Comparison of ENCODE assay signal across 8 cellular contexts in genomic region chr17:7614422-7615264, GRCh38. TPM values are rescaled to one million over a fixed set of nuclear protein-coding genes. Genes with fewer than 3 reads are reported as not detected.
DNase-seq lines count a peak whose midpoint lies in the region; ATAC-seq, FAIRE-seq and TF ChIP-seq lines count a peak whose summit lies in the region.

Gene FXR2, minus strand, starts transcription at chr17:7614897. Its CDS starts 365 bp downstream, at chr17:7614532.

- H3K36me3 ChIP-seq in ES-I3 (ENCODE audit: insufficient read depth, low read length) (no peaks in the 10 kb centered on the region), Loucy (ENCODE audit: insufficient read depth, low read length) (no peaks in the 10 kb centered on the region)

- peak within 1 kb of the TSS; percentile 94 to 95 for H3K27ac Mint-ChIP-seq in natural killer cell

- H3K9me2 ChIP-seq in Loucy (replicated peaks; ENCODE audit: low read depth, low read length) = no peaks in the 10 kb centered on the region

- TF ChIP-seq CTCF in Loucy (conservative IDR thresholded peaks at IDR 0.05; ENCODE audit: low read length) (peak; percentile 57), fibroblast of mammary gland (conservative IDR thresholded peaks at IDR 0.05; ENCODE audit: control insufficient read depth, insufficient read depth, low read depth, low read length) (peak; percentile 60), natural killer cell (IDR thresholded peaks at IDR 0.05) (peak; percentile 51)

- no peaks in the 10 kb centered on the region for H3K36me3 Mint-ChIP-seq in natural killer cell

- no peaks in the 10 kb centered on the region for H3K27me3 Mint-ChIP-seq in natural killer cell (ENCODE audit: low read depth in 2 of 2)

- DNase-seq in H54 (ENCODE audit: insufficient read length, low spot score) (peak; percentile 87), fibroblast of mammary gland (ENCODE audit: low read depth) (peak; percentile 100), natural killer cell (peak; percentile 95)
- peak; percentile 98 for DNase-seq in activated T-helper 9 cell treated with anti-CD3 and anti-CD28 coated beads, Interleukin-2, amount 50 U/mL, for 16 hours (ENCODE audit: low read depth)
- peak; percentile 100 for DNase-seq in stimulated activated naive CD4-positive, alpha-beta T cell treated with Interleukin-2 at 50 U/mL for 16 hours (lab: John Stamatoyannopoulos, UW)

- H4K20me1 ChIP-seq in Loucy (ENCODE audit: insufficient read depth, low read length, poor library complexity, severe bottlenecking) = peaks cover 37% of the 10 kb centered on the region

- intact Hi-C loops in natural killer cell (cut with micrococcal nuclease) = loop anchor here (2.0 kb wide), 2 partner anchors 42 to 72 kb away; partner anchors contain the start of gene TP53

- H3K4me2 ChIP-seq in Loucy (ENCODE audit: low read depth, low read length, poor library complexity, severe bottlenecking) = peak within 1 kb of the TSS; percentile 97

- H3F3A ChIP-seq in Loucy (ENCODE audit: low read depth) = no peaks in the 10 kb centered on the region

- H3K4me1 Mint-ChIP-seq in natural killer cell = peaks cover 29 to 48% of the 10 kb centered on the region in 2 donors

- H3K4me3 ChIP-seq in Loucy (ENCODE audit: low read length, poor library complexity, severe bottlenecking) (peak within 1 kb of the TSS; percentile 94), fibroblast of mammary gland (ENCODE audit: control insufficient read depth, low read depth, low read length) (peak within 1 kb of the TSS; percentile 84)

- peak within 1 kb of the TSS; percentile 80 for H2AFZ ChIP-seq in Loucy (ENCODE audit: low read length)

- peak; percentile 86 to 95 (median 87) for ATAC-seq in natural killer cell

- TF ChIP-seq POLR2A in H54 (IDR thresholded peaks at IDR 0.05; ENCODE audit: low read depth, low read length) (peak; percentile 67), Raji (IDR thresholded peaks at IDR 0.05; ENCODE audit: insufficient read depth, low read depth, low read length) (peak; percentile 41)

- H3K9me3 ChIP-seq in ES-I3 (ENCODE audit: control insufficient read depth, insufficient read depth, low read length) = no peaks in the 10 kb centered on the region
- no peaks in the 10 kb centered on the region for H3K9me3 ChIP-seq in Loucy (ENCODE audit: insufficient read depth, low read depth, low read length)

- no peak for FAIRE-seq in H54 (lab: Jason Lieb, UNC)

- peak within 1 kb of the TSS; percentile 84 for H3K9ac ChIP-seq in ES-I3 (ENCODE audit: low read depth, low read length)
- peak within 1 kb of the TSS; percentile 92 for H3K9ac ChIP-seq in Loucy (ENCODE audit: low read depth, low read length, poor library complexity, severe bottlenecking)

- H3K79me2 ChIP-seq in Loucy (ENCODE audit: insufficient read depth, low read length) = peaks cover 45% of the 10 kb centered on the region

- peak within 1 kb of the TSS; percentile 96 for H3K4me3 Mint-ChIP-seq in natural killer cell

- no peaks in the 10 kb centered on the region for H3K9me3 Mint-ChIP-seq in natural killer cell

- no peaks in the 10 kb centered on the region for H3K27me3 ChIP-seq in Loucy (ENCODE audit: insufficient read depth, low read length, poor library complexity, severe bottlenecking)

- H3K4me1 ChIP-seq in ES-I3 (ENCODE audit: insufficient read depth, low read length) (no peaks in the 10 kb centered on the region; the same call in 1 of the 2 replicates), Loucy (ENCODE audit: insufficient read depth, low read length, poor library complexity, severe bottlenecking) (peaks cover 40% of the 10 kb centered on the region)

RNA-seq across cellular contexts. Expression of gene FXR2, which starts in this region (rescaled TPM):
- total RNA-seq in natural killer cell = 10 to 100 TPM; 23.7 to 40.2 (median 29.5) TPM

Comparison
In these comparisons a context has a peak if more than half of its experiments do, and no peak if none do; other contexts are left out.
1. Peak in every context shown above with its lines: DNase-seq, ATAC-seq and H3K4me3 ChIP-seq.